ENCODE assay signal across 18 cellular contexts in the genomic region with DNA sequence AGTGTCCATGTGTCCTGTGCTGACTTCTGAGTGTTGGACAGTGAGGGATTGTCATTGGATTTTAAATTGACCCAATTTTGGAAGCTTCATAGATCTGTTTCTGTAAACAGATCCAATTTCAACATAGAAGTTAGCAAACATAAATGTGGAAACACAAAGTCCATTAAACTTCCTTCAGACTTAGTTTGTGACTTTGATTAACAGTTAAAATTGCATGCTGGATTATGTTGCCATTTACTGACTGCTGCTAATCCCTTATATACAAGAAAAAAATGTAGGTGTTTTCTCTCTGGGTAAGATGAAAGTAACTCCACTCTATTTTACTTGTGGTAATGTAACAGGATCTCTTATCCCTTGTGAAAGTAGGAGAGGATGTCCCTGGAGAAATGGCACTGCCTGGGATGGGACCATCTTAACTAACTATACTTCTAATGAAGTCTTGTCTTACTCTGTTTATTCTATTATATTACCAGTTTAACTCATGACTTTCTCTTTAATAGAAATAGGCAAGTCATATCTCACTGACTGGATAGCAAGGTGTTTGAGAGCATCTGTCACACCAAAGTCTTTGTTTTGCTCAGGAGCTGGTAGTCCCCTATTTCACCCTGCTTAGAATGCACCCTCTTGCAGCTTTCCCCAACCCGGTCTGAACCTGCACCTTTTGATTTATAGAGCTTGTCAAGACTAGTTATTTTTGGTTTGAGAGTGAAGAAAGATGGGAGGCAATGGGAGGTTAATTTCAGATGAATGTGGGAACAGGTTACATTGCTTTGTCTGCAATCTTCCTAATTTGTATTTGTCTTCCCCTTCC. TPM values are rescaled to one million over a fixed set of nuclear protein-coding genes. Genes with fewer than 3 reads are reported as not detected.
A peak's percentile ranks its signal among the peaks of the same experiment; 100 is the strongest.
DNase-seq lines count a peak whose midpoint lies in the region; ATAC-seq, FAIRE-seq and TF ChIP-seq lines count a peak whose summit lies in the region.
"Had no signal": no experiment of that assay in that cellular context is flagged by ENCODE, and none has a peak within 500 bp of the region (broad histone marks: within the 10 kb centered on the region; RNA-seq: fewer than 3 reads in every experiment).

No MANE protein-coding gene starts in this region.

- TF ChIP-seq CTCF in HFFc6 (IDR thresholded peaks at IDR 0.05), result no peak

- peak overlapping the region; percentile 14 for H2AFZ ChIP-seq in ACC112 (ENCODE audit: low read length, unreplicated experiment)

- DNase-seq in HFFc6, result no peak
- DNase-seq in T-helper 17 cell, result no peak
- peak; percentile 26 for DNase-seq in myocyte (ENCODE audit: low read depth)
- DNase-seq in NOMO-1 (lab: John Stamatoyannopoulos, UW; ENCODE audit: unreplicated experiment in 2 of 2), result no peak
- no peak for DNase-seq in frontal cortex (ENCODE audit: low spot score in 2 of 2)
- no peak for DNase-seq in SIG-M5 (lab: John Stamatoyannopoulos, UW)
- no peak for DNase-seq in H54 (ENCODE audit: insufficient read length, low spot score)
- DNase-seq: AML-193; caudate nucleus; effector memory CD8-positive, alpha-beta T cell; NCI-H187; NCI-H774; sigmoid colon; stimulated activated naive B cell treated with anti-CD40 and anti-IgM and Interleukin-4, amounts not matched to agents 10 μg/mL and 1 μg/mL and 100 μg/mL, for 72 hours had no signal

- H3K4me1 Mint-ChIP-seq in HFFc6 (ENCODE audit: low read depth) (peaks cover 45% of the 10 kb centered on the region), T-helper 17 cell (peaks cover 5% of the 10 kb centered on the region)
- H3K4me1 Mint-ChIP-seq: memory B cell had no signal

- no peak for FAIRE-seq in frontal cortex (lab: Jason Lieb, UNC)
- no peak for FAIRE-seq in H54 (lab: Jason Lieb, UNC)

- no peak for TF ChIP-seq POLR2A in H54 (IDR thresholded peaks at IDR 0.05; ENCODE audit: low read depth, low read length)

- H3K9me3 Mint-ChIP-seq in HFFc6, result no peaks in the 10 kb centered on the region
- H3K9me3 Mint-ChIP-seq: effector memory CD8-positive, alpha-beta T cell; memory B cell; stimulated activated naive B cell treated with anti-CD40 and anti-IgM and Interleukin-4, amounts not matched to agents 10 μg/mL and 1 μg/mL and 100 μg/mL, for 72 hours had no signal

- peaks cover 6% of the 10 kb centered on the region; the same call in 1 of the 2 replicates for H3K36me3 ChIP-seq in ACC112 (ENCODE audit: insufficient read depth, low read length)
- H3K36me3 ChIP-seq: sigmoid colon had no signal

- no peak for ATAC-seq in T-helper 17 cell
- ATAC-seq: effector memory CD8-positive, alpha-beta T cell; stimulated activated naive B cell treated with anti-CD40 and anti-IgM and Interleukin-4, amounts not matched to agents 10 μg/mL and 1 μg/mL and 100 μg/mL, for 72 hours had no signal

- peak overlapping the region; percentile 25 for H3K27ac ChIP-seq in ACC112 (ENCODE audit: low read depth, low read length)
- H3K27ac ChIP-seq: HL-60, sigmoid colon had no signal

- H3K36me3 Mint-ChIP-seq in HFFc6 (ENCODE audit: low read depth) (no peaks in the 10 kb centered on the region; the same call in 1 of the 2 replicates), T-helper 17 cell (ENCODE audit: low read depth) (peaks cover 2% of the 10 kb centered on the region)
- H3K36me3 Mint-ChIP-seq: activated naive CD8-positive, alpha-beta T cell; memory B cell; stimulated activated naive B cell treated with anti-CD40 and anti-IgM and Interleukin-4, amounts not matched to agents 10 μg/mL and 1 μg/mL and 100 μg/mL, for 72 hours had no signal

- H3K27me3 ChIP-seq in ACC112 (ENCODE audit: insufficient read depth, low read length), result no peaks in the 10 kb centered on the region
- H3K27me3 ChIP-seq: sigmoid colon had no signal

- H3K79me2 ChIP-seq in ACC112 (ENCODE audit: control insufficient read depth, insufficient read depth, low read length, unreplicated experiment), result peaks cover 86% of the 10 kb centered on the region

- peaks cover 32% of the 10 kb centered on the region for H3K4me1 ChIP-seq in ACC112 (ENCODE audit: control insufficient read depth, insufficient read depth, low read length, unreplicated experiment)
- H3K4me1 ChIP-seq: sigmoid colon had no signal

- H3K4me3 Mint-ChIP-seq in HFFc6 (no peak overlapping the region), T-helper 17 cell (no peak overlapping the region)
- H3K4me3 Mint-ChIP-seq: activated naive CD8-positive, alpha-beta T cell; effector memory CD8-positive, alpha-beta T cell; memory B cell; stimulated activated naive B cell treated with anti-CD40 and anti-IgM and Interleukin-4, amounts not matched to agents 10 μg/mL and 1 μg/mL and 100 μg/mL, for 72 hours had no signal

- H3K27me3 Mint-ChIP-seq in HFFc6 (ENCODE audit: insufficient read depth) (no peaks in the 10 kb centered on the region; the same call in 1 of the 2 replicates), T-helper 17 cell (no peaks in the 10 kb centered on the region)
- H3K27me3 Mint-ChIP-seq: activated naive CD8-positive, alpha-beta T cell; effector memory CD8-positive, alpha-beta T cell; memory B cell; stimulated activated naive B cell treated with anti-CD40 and anti-IgM and Interleukin-4, amounts not matched to agents 10 μg/mL and 1 μg/mL and 100 μg/mL, for 72 hours had no signal

- no peak overlapping the region for H3K4me3 ChIP-seq in ACC112 (ENCODE audit: low read depth, low read length)
- H3K4me3 ChIP-seq: sigmoid colon had no signal

- peak overlapping the region; percentile 3; the same call in 1 of the 2 replicates for H3K27ac Mint-ChIP-seq in HFFc6
- peak overlapping the region; percentile 41 for H3K27ac Mint-ChIP-seq in T-helper 17 cell
- H3K27ac Mint-ChIP-seq: activated naive CD8-positive, alpha-beta T cell; memory B cell; stimulated activated naive B cell treated with anti-CD40 and anti-IgM and Interleukin-4, amounts not matched to agents 10 μg/mL and 1 μg/mL and 100 μg/mL, for 72 hours had no signal

- no peaks in the 10 kb centered on the region for H3K9me3 ChIP-seq in T-helper 17 cell (ENCODE audit: control insufficient read depth, low read length, poor library complexity, severe bottlenecking)
- H3K9me3 ChIP-seq: sigmoid colon had no signal

RNA-seq across cellular contexts. Expression of gene TPX2, which starts 7.2 kb away (rescaled TPM):
- 100 to 1,000 TPM in 4 of 6 experiments, 10 to 100 TPM in 2; 51.0 to 117 (median 107) TPM for total RNA-seq in HFFc6 (2021; fragmentation: NEBNext Ultra II Directional; extraction: Animal tissue kit (Norgen Biotek cat#: 25700))
- total RNA-seq in T-helper 17 cell (1 to 10 TPM in 1 of 2 donors, under 1 TPM in 1; 0.57 to 2.0 TPM), myocyte (7.0 and 10.5 TPM in 2 replicates), frontal cortex (5.7 TPM)
- polyA plus RNA-seq in myocyte (2012), result 1.8 TPM

RNA-seq across cellular contexts. Expression of gene BCL2L1, which starts 23.6 kb away (rescaled TPM):
- total RNA-seq in HFFc6 (2021; fragmentation: NEBNext Ultra II Directional; extraction: Animal tissue kit (Norgen Biotek cat#: 25700)), result 100 to 1,000 TPM; 111 to 122 (median 117) TPM
- total RNA-seq in T-helper 17 cell, result 10 to 100 TPM; 35.6 to 59.1 TPM
- 172 and 239 TPM in 2 replicates for total RNA-seq in myocyte
- 181 TPM for polyA plus RNA-seq in myocyte (2012)
- 32.6 TPM for total RNA-seq in frontal cortex
